ENCODE assay signal across 23 cellular contexts in genomic region chr6:112259337-112259675, GRCh38. TPM values are rescaled to one million over a fixed set of nuclear protein-coding genes. Genes with fewer than 3 reads are reported as not detected.
"Had no signal": no experiment of that assay in that cellular context is flagged by ENCODE, and none has a peak within 500 bp of the region (broad histone marks: within the 10 kb centered on the region; RNA-seq: fewer than 3 reads in every experiment).

No MANE protein-coding gene starts in this region.

- H3K9me3 ChIP-seq: esophagus squamous epithelium, prostate gland, right lobe of liver, thyroid gland had no signal

- H3K36me3 ChIP-seq: esophagus squamous epithelium, neural progenitor cell, prostate gland, right lobe of liver, thyroid gland had no signal

- ATAC-seq: effector memory CD8-positive, alpha-beta T cell; left colon; naive thymus-derived CD4-positive, alpha-beta T cell; right lobe of liver; stimulated activated naive CD8-positive, alpha-beta T cell treated with anti-CD3 and anti-CD28 coated beads, Interleukin-15, amount 100 ng/mL, for 72 hours had no signal

- H3K9ac ChIP-seq: neural progenitor cell had no signal

- H3K4me3 ChIP-seq: esophagus squamous epithelium, hepatocyte, lung, neural progenitor cell, prostate gland, right lobe of liver, smooth muscle cell, thyroid gland had no signal

- H2AFZ ChIP-seq: hepatocyte, neural progenitor cell had no signal

- H3K4me1 ChIP-seq: prostate gland, right lobe of liver had no signal

- H3K79me2 ChIP-seq: hepatocyte had no signal

- H3K27me3 ChIP-seq: hepatocyte, right lobe of liver, thyroid gland had no signal

- FAIRE-seq: endometrium, frontal cortex, kidney had no signal

- DNase-seq: cortex of kidney; effector memory CD8-positive, alpha-beta T cell; erythroblast; esophagus squamous epithelium; kidney; left colon; naive thymus-derived CD4-positive, alpha-beta T cell; right lobe of liver; stimulated activated CD4-positive, alpha-beta T cell treated with anti-CD3 and anti-CD28 coated beads, Interleukin-12 subunit alpha, Interleukin-12 subunit beta, amount 100 ng/mL, for 4 hours; stimulated activated CD4-positive, alpha-beta T cell treated with anti-CD3 and anti-CD28 coated beads, Interleukin-1b, Interleukin-23, amount 100 ng/mL, for 48 hours; stimulated activated CD4-positive, alpha-beta T cell treated with anti-CD3 and anti-CD28 coated beads, Interleukin-4, amount 100 ng/mL, for 1 hour; stimulated activated CD8-positive, alpha-beta memory T cell treated with anti-CD3 and anti-CD28 coated beads, Interleukin-4, amount 100 ng/mL, for 48 hours; stimulated activated naive CD4-positive, alpha-beta T cell; stimulated activated naive CD8-positive, alpha-beta T cell treated with anti-CD3 and anti-CD28 coated beads, Interleukin-15, amount 100 ng/mL, for 72 hours; thyroid gland; trophoblast cell had no signal

- H3K4me2 ChIP-seq: hepatocyte, neural progenitor cell, smooth muscle cell had no signal

- H3K27ac ChIP-seq: esophagus squamous epithelium, hepatocyte, neural progenitor cell, prostate gland, right lobe of liver, thyroid gland had no signal

RNA-seq across cellular contexts. Expression of gene LAMA4, which starts 4.9 kb away (rescaled TPM):
- total RNA-seq: naive thymus-derived CD4-positive, alpha-beta T cell had no signal
- polyA plus RNA-seq: naive thymus-derived CD4-positive, alpha-beta T cell had no signal
